19 cellular contexts compared by ENCODE assay signal in genomic region chr7:152074673-152075072, GRCh38. TPM values are rescaled to one million over a fixed set of nuclear protein-coding genes. Genes with fewer than 3 reads are reported as not detected.
A peak's percentile ranks its signal among the peaks of the same experiment; 100 is the strongest.
DNase-seq lines count a peak whose midpoint lies in the region; ATAC-seq, FAIRE-seq and TF ChIP-seq lines count a peak whose summit lies in the region.
"Had no signal": no experiment of that assay in that cellular context is flagged by ENCODE, and none has a peak within 500 bp of the region (broad histone marks: within the 10 kb centered on the region; RNA-seq: fewer than 3 reads in every experiment).

No MANE protein-coding gene starts in this region.

- H3K27me3 ChIP-seq in HepG2 (ENCODE audit: control insufficient read depth in 1 of 2, insufficient read depth in 2 of 2, low read length in 2 of 2) (no peaks in the 10 kb centered on the region), right lobe of liver (no peaks in the 10 kb centered on the region), smooth muscle cell (ENCODE audit: low read depth) (no peaks in the 10 kb centered on the region), sigmoid colon (no peaks in the 10 kb centered on the region)
- H3K27me3 ChIP-seq: BLaER1 treated with 17β-estradiol and CSF1 and Interleukin-3, amounts not matched to agents 10 nM and 100 nM; SJCRH30 had no signal

- H3F3A ChIP-seq in smooth muscle cell (ENCODE audit: low read depth), result no peaks in the 10 kb centered on the region

- no peak for TF ChIP-seq POLR2A in HepG2 (IDR thresholded peaks at IDR 0.05; ENCODE audit: insufficient read depth in 1 of 2, low read depth in 2 of 2, low read length in 2 of 2)
- TF ChIP-seq POLR2A in right lobe of liver (IDR thresholded peaks at IDR 0.05), result no peak
- no peak for TF ChIP-seq POLR2A in sigmoid colon (IDR thresholded peaks at IDR 0.05)

- H3K27ac ChIP-seq in HepG2 (ENCODE audit: extremely low read length, insufficient read depth, low read length), result no peak overlapping the region
- H3K27ac ChIP-seq in right lobe of liver, result no peak overlapping the region
- no peak overlapping the region for H3K27ac ChIP-seq in smooth muscle cell (ENCODE audit: low read depth)
- H3K27ac ChIP-seq in sigmoid colon, result no peak overlapping the region
- H3K27ac ChIP-seq: BLaER1 treated with 17β-estradiol and CSF1 and Interleukin-3, amounts not matched to agents 10 nM and 100 nM; SJCRH30 had no signal

- no peak overlapping the region for H2AFZ ChIP-seq in HepG2 (ENCODE audit: low read length)
- H2AFZ ChIP-seq in smooth muscle cell (ENCODE audit: low read depth), result no peak overlapping the region

- no peaks in the 10 kb centered on the region for H3K27me3 Mint-ChIP-seq in activated T-helper 17 cell treated with anti-CD3 and anti-CD28 coated beads, Interleukin-2, amount 50 U/mL, for 72 hours

- peaks cover 33% of the 10 kb centered on the region for H3K4me1 ChIP-seq in HepG2 (ENCODE audit: insufficient read depth, low read length)
- peaks cover 0 to 16% (median 0%) of the 10 kb centered on the region in 4 donors for H3K4me1 ChIP-seq in right lobe of liver
- peaks cover 27% of the 10 kb centered on the region for H3K4me1 ChIP-seq in smooth muscle cell (ENCODE audit: low read depth)
- peaks cover 0 to 6% (median 3%) of the 10 kb centered on the region in 4 donors for H3K4me1 ChIP-seq in sigmoid colon

- in situ Hi-C loops in HepG2 (cut with HindIII; ENCODE audit: extremely low pct_ligation_motif_present, low pct_unique_long_range_greater_than_20kb), result no loop called here

- H3K4me1 Mint-ChIP-seq in activated T-helper 17 cell treated with anti-CD3 and anti-CD28 coated beads, Interleukin-2, amount 50 U/mL, for 72 hours, result peaks cover 28% of the 10 kb centered on the region

- H3K4me2 ChIP-seq in HepG2 (ENCODE audit: low read depth, low read length) (no peak overlapping the region), smooth muscle cell (no peak overlapping the region)
- H3K4me2 ChIP-seq: BLaER1 treated with 17β-estradiol and CSF1 and Interleukin-3, amounts not matched to agents 10 nM and 100 nM had no signal

- DNase-seq in HepG2 (ENCODE audit: low spot score) (peak; percentile 13), right lobe of liver (no peak), islet precursor cell (peak; percentile 86), smooth muscle cell (lab: John Stamatoyannopoulos, UW; ENCODE audit: unreplicated experiment) (no peak), NCI-H2029 (lab: John Stamatoyannopoulos, UW) (no peak), sigmoid colon (no peak)
- no peak for DNase-seq in stimulated activated CD4-positive, alpha-beta T cell treated with anti-CD3 and anti-CD28 coated beads, Interleukin-2, amount 100 ng/mL, for 48 hours
- DNase-seq: MV-4-11, NCI-H1417, NCI-H1930, NCI-H2171 treated with DMSO at 0.1 percent for 48 hours, NCI-H446 treated with DMSO at 0.1 percent for 48 hours, NCI-H748 treated with DMSO at 0.1 percent for 48 hours, PC-3, SJCRH30 had no signal

- CTCF ChIA-PET in HepG2 (lab: Yijun Ruan, JAX; ENCODE audit: low intra/inter-chr PET ratio, low total read pairs), result no interaction called here

- no peak for TF ChIP-seq CTCF in HepG2 (CRISPR knock-in tag; IDR thresholded peaks at IDR 0.05)
- no peak for TF ChIP-seq CTCF in right lobe of liver (IDR thresholded peaks at IDR 0.05)
- TF ChIP-seq CTCF in smooth muscle cell (IDR thresholded peaks at IDR 0.05; ENCODE audit: borderline replicate concordance, insufficient read depth, poor library complexity, severe bottlenecking), result no peak
- no peak for TF ChIP-seq CTCF in sigmoid colon (IDR thresholded peaks at IDR 0.05)

- H3K27ac Mint-ChIP-seq in activated T-helper 17 cell treated with anti-CD3 and anti-CD28 coated beads, Interleukin-2, amount 50 U/mL, for 72 hours, result peak overlapping the region; percentile 44

- no peaks in the 10 kb centered on the region for H3K9me3 ChIP-seq in HepG2 (ENCODE audit: low read length)
- no peaks in the 10 kb centered on the region for H3K9me3 ChIP-seq in right lobe of liver
- H3K9me3 ChIP-seq in smooth muscle cell (replicated peaks; ENCODE audit: low read depth), result no peaks in the 10 kb centered on the region
- H3K9me3 ChIP-seq in sigmoid colon, result no peaks in the 10 kb centered on the region
- H3K9me3 ChIP-seq: SJCRH30 had no signal

- ATAC-seq in HepG2 (peak; percentile 66), right lobe of liver (no peak)
- no peak for ATAC-seq in activated T-helper 17 cell treated with anti-CD3 and anti-CD28 coated beads, Interleukin-2, amount 50 U/mL, for 72 hours (replicated peaks)
- ATAC-seq: PC-3 had no signal

- no peak overlapping the region for H3K4me3 Mint-ChIP-seq in activated T-helper 17 cell treated with anti-CD3 and anti-CD28 coated beads, Interleukin-2, amount 50 U/mL, for 72 hours

- H4K20me1 ChIP-seq in HepG2 (ENCODE audit: insufficient read depth, low read length) (no peaks in the 10 kb centered on the region), smooth muscle cell (ENCODE audit: low read depth) (peaks cover 24% of the 10 kb centered on the region)
- H4K20me1 ChIP-seq: BLaER1 treated with 17β-estradiol and CSF1 and Interleukin-3, amounts not matched to agents 10 nM and 100 nM had no signal

- H3K36me3 ChIP-seq in HepG2 (replicated peaks in 1 of 2; ENCODE audit: control insufficient read depth in 1 of 2, insufficient read depth in 2 of 2, low read length in 2 of 2) (no peaks in the 10 kb centered on the region), right lobe of liver (no peaks in the 10 kb centered on the region), smooth muscle cell (ENCODE audit: low read depth) (no peaks in the 10 kb centered on the region), sigmoid colon (no peaks in the 10 kb centered on the region)
- H3K36me3 ChIP-seq: BLaER1 treated with 17β-estradiol and CSF1 and Interleukin-3, amounts not matched to agents 10 nM and 100 nM; SJCRH30 had no signal

- H3K4me3 ChIP-seq in HepG2 (replicated peaks in 1 of 3; ENCODE audit: insufficient read depth in 1 of 3, low read depth in 2 of 3, low read length in 3 of 3) (no peak overlapping the region), right lobe of liver (no peak overlapping the region), smooth muscle cell (no peak overlapping the region), sigmoid colon (no peak overlapping the region)
- H3K4me3 ChIP-seq: BLaER1 treated with 17β-estradiol and CSF1 and Interleukin-3, amounts not matched to agents 10 nM and 100 nM; SJCRH30 had no signal

- BruUV-seq in HepG2 (replicated peaks; lab: Mats Ljungman, UMichigan), result no TSS peak

- H3K79me2 ChIP-seq in HepG2 (ENCODE audit: insufficient read depth, low read length), result no peaks in the 10 kb centered on the region
- H3K79me2 ChIP-seq in smooth muscle cell (ENCODE audit: low read depth), result peaks cover 23% of the 10 kb centered on the region

- H3K36me3 Mint-ChIP-seq in activated T-helper 17 cell treated with anti-CD3 and anti-CD28 coated beads, Interleukin-2, amount 50 U/mL, for 72 hours (ENCODE audit: low read depth), result peaks cover 6% of the 10 kb centered on the region

- no peak overlapping the region for H3K9ac ChIP-seq in HepG2 (ENCODE audit: insufficient read depth, low read depth, low read length)
- H3K9ac ChIP-seq in smooth muscle cell (ENCODE audit: low read depth), result peak overlapping the region; percentile 3
- H3K9ac ChIP-seq: BLaER1 treated with 17β-estradiol and CSF1 and Interleukin-3, amounts not matched to agents 10 nM and 100 nM had no signal

- POLR2A ChIA-PET in HepG2 (lab: Yijun Ruan, JAX), result no interaction called here

- no peak for TF ChIP-seq RAD21 in HepG2 (CRISPR knock-in tag; IDR thresholded peaks at IDR 0.05)

- FAIRE-seq in HepG2 (lab: Jason Lieb, UNC), result peak; percentile 15
- FAIRE-seq: GM12892, H54 had no signal

- no peak for TF ChIP-seq EP300 in HepG2 (IDR thresholded peaks at IDR 0.05; ENCODE audit: low read depth in 2 of 2, low read length in 2 of 2)
- TF ChIP-seq EP300 in HepG2 (CRISPR knock-in tag; IDR thresholded peaks at IDR 0.05; ENCODE audit: borderline replicate concordance), result no peak
- no peak for TF ChIP-seq EP300 in sigmoid colon (IDR thresholded peaks at IDR 0.05)

- 10% methylated on average over 2 of the region's 2 CpGs for WGBS in HepG2 (ENCODE audit: low lambda C conversion rate)
- 76% methylated on average over 2 of the region's 2 CpGs for WGBS in right lobe of liver (ENCODE audit: insufficient coverage, low coverage, low lambda C conversion rate, missing lambda C conversion rate)
- WGBS in smooth muscle cell (ENCODE audit: low lambda C conversion rate), result 16% methylated on average over 2 of the region's 2 CpGs
- WGBS in sigmoid colon, 2 donors, result 78 to 93% methylated on average over 2 of the region's 2 CpGs

- H3K9me3 Mint-ChIP-seq in activated T-helper 17 cell treated with anti-CD3 and anti-CD28 coated beads, Interleukin-2, amount 50 U/mL, for 72 hours, result peaks cover 7% of the 10 kb centered on the region

- intact Hi-C loops in HepG2 (cut with micrococcal nuclease; ENCODE audit: unreplicated experiment) (no loop called here), right lobe of liver (cut with DNase I) (no loop called here), sigmoid colon (cut with DNase I) (no loop called here)

RNA-seq across cellular contexts. Expression of gene GALNT11, which starts 49.2 kb away (rescaled TPM):
- 14.9 and 16.3 TPM in 2 replicates for total RNA-seq in HepG2 (2016; rRNA removed; fragmentation: Illumina TruSeq; extraction: Trizol)
- total RNA-seq in HepG2 (2016; cell fraction: cytosol; rRNA removed; fragmentation: Illumina TruSeq; extraction: Trizol; ENCODE audit: low read depth), result 10.1 and 12.3 TPM in 2 replicates
- 14.1 and 16.9 TPM in 2 replicates for total RNA-seq in HepG2 (2016; cell fraction: insoluble cytoplasmic fraction; rRNA removed; fragmentation: Illumina TruSeq; extraction: Trizol)
- total RNA-seq in HepG2 (2016; cell fraction: membrane; rRNA removed; fragmentation: Illumina TruSeq; extraction: Trizol), result 24.7 and 27.4 TPM in 2 replicates
- 13.8 and 14.1 TPM in 2 replicates for total RNA-seq in HepG2 (2016; cell fraction: nucleus; rRNA removed; fragmentation: Illumina TruSeq; extraction: Trizol)
- 9.3 and 10.9 TPM in 2 replicates for polyA plus RNA-seq in HepG2 (2011; rRNA removed)
- 8.1 and 13.6 TPM in 2 replicates for polyA plus RNA-seq in HepG2 (2011; cell fraction: cytosol; rRNA removed)
- polyA plus RNA-seq in HepG2 (2011; cell fraction: nucleus; rRNA removed), result 7.5 and 10.1 TPM in 2 replicates
- polyA plus RNA-seq in HepG2 (2012), result 5.6 and 7.3 TPM in 2 replicates
- 10.6 and 12.0 TPM in 2 replicates for polyA plus RNA-seq in HepG2 (2016; cell fraction: cytosol; fragmentation: Illumina TruSeq; extraction: Trizol; ENCODE audit: low read depth)
- 14.6 and 14.7 TPM in 2 replicates for polyA plus RNA-seq in HepG2 (2016; cell fraction: insoluble cytoplasmic fraction; fragmentation: Illumina TruSeq; extraction: Trizol; ENCODE audit: low read depth)
- polyA plus RNA-seq in HepG2 (2016; cell fraction: membrane; fragmentation: Illumina TruSeq; extraction: Trizol; ENCODE audit: low read depth), result 19.7 and 21.0 TPM in 2 replicates
- 16.7 and 19.1 TPM in 2 replicates for polyA plus RNA-seq in HepG2 (2016; cell fraction: nucleus; fragmentation: Illumina TruSeq; extraction: Trizol; ENCODE audit: insufficient read depth, low read depth)
- polyA minus RNA-seq in HepG2 (2011; rRNA and poly(A)+ RNA removed; ENCODE audit: low replicate concordance), result 7.7 and 13.5 TPM in 2 replicates
- polyA minus RNA-seq in HepG2 (2011; cell fraction: cytosol; rRNA and poly(A)+ RNA removed), result 6.1 and 7.0 TPM in 2 replicates
- polyA minus RNA-seq in HepG2 (2011; cell fraction: nucleus; rRNA and poly(A)+ RNA removed), result 8.2 and 12.4 TPM in 2 replicates
- total RNA-seq in right lobe of liver, result 10 to 100 TPM; 12.0 to 21.7 (median 14.7) TPM
- total RNA-seq in activated T-helper 17 cell treated with anti-CD3 and anti-CD28 coated beads, Interleukin-2, amount 50 U/mL, for 72 hours, result 10 to 100 TPM; 18.9 to 20.3 TPM
- total RNA-seq in smooth muscle cell, result 73.6 and 77.2 TPM in 2 replicates
- polyA plus RNA-seq in smooth muscle cell, result 40.4 and 40.8 TPM in 2 replicates
- total RNA-seq in sigmoid colon, result 10 to 100 TPM; 35.7 to 48.2 (median 40.4) TPM
- 10 to 100 TPM in 2 of 3 donors, 1 to 10 TPM in 1; 8.8 to 20.5 (median 12.6) TPM for polyA plus RNA-seq in sigmoid colon

Comparison
In these comparisons a context has a peak if more than half of its experiments do, and no peak if none do; other contexts are left out.
1. DNase-seq: peak in HepG2 (single experiment) and islet precursor cell (single experiment); none in right lobe of liver (0 of 3), smooth muscle cell (single experiment), NCI-H2029 (single experiment), stimulated activated CD4-positive, alpha-beta T cell treated with anti-CD3 and anti-CD28 coated beads, Interleukin-2, amount 100 ng/mL, for 48 hours (0 of 2) and sigmoid colon (single experiment).